In genomic region chr4:23113104-23113503, GRCh38 we compare ENCODE assay signal across 7 cellular contexts.
"Had no signal": no experiment of that assay in that cellular context is flagged by ENCODE, and none has a peak within 500 bp of the region (broad histone marks: within the 10 kb centered on the region; RNA-seq: fewer than 3 reads in every experiment).

No MANE protein-coding gene starts in this region.

- DNase-seq: GOT3, H7, HFFc6, IMR-90 had no signal

- H3K4me1 ChIP-seq: HAP-1 had no signal

- H3K4me3 ChIP-seq: HAP-1, K562 had no signal

- H3K9me3 ChIP-seq: HAP-1 had no signal

- ATAC-seq: HCT116, K562 had no signal

- H3K36me3 ChIP-seq: HAP-1 had no signal
